ENCODE assay signal across 14 cellular contexts in the genomic region with DNA sequence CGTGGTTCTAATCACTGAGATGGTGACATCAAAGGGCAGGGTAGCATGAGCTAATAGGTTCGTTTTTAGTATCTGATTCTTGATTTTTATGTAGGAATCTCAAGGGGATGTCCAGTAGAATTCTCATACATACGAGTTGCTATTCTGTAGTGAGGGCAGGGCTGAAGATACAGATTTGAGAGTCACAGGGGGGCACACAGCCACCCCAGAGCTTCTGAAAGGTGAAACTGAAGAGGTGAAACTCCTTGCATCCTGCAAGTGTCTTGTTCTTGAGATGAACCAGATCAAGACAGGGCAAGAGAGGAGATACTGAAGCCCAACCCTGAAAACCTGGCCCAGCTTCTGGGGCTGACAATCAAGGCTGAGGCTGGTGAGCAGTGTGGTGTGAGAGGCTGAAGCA. TPM values are rescaled to one million over a fixed set of nuclear protein-coding genes. Genes with fewer than 3 reads are reported as not detected.
A peak's percentile ranks its signal among the peaks of the same experiment; 100 is the strongest.
DNase-seq lines count a peak whose midpoint lies in the region; ATAC-seq, FAIRE-seq and TF ChIP-seq lines count a peak whose summit lies in the region.
"Had no signal": no experiment of that assay in that cellular context is flagged by ENCODE, and none has a peak within 500 bp of the region (broad histone marks: within the 10 kb centered on the region; RNA-seq: fewer than 3 reads in every experiment).

No MANE protein-coding gene starts in this region.

- H3K4me1 Mint-ChIP-seq in mesothelial cell of epicardium: peaks cover 4% of the 10 kb centered on the region

- H3K36me3 Mint-ChIP-seq in mesothelial cell of epicardium: no peaks in the 10 kb centered on the region

- ATAC-seq in HG02571 (IDR thresholded peaks at IDR 0.05; ENCODE audit: unreplicated experiment) (peak; percentile 87), HG03342 (IDR thresholded peaks at IDR 0.05; ENCODE audit: unreplicated experiment) (peak; percentile 84)

- no peak overlapping the region for H3K27ac Mint-ChIP-seq in mesothelial cell of epicardium

- H3K4me3 Mint-ChIP-seq in mesothelial cell of epicardium: no peak overlapping the region

- H3K4me3 ChIP-seq in GM12865 (ENCODE audit: low read depth, low read length): no peak overlapping the region
- H3K4me3 ChIP-seq: right atrium auricular region, uterus had no signal

- H3K27me3 Mint-ChIP-seq in mesothelial cell of epicardium (ENCODE audit: low read depth): no peaks in the 10 kb centered on the region

- DNase-seq in GM12865 (ENCODE audit: low read depth) (peak; percentile 80), GM19239 (ENCODE audit: insufficient read length, low spot score) (no peak), mesothelial cell of epicardium (ENCODE audit: low spot score in 2 of 2, unreplicated experiment in 2 of 2) (no peak), cerebellum (ENCODE audit: low spot score) (no peak), globus pallidus (ENCODE audit: low spot score) (no peak), NOMO-1 treated with dmso at 0.1 percent for 144 hours (lab: John Stamatoyannopoulos, UW; ENCODE audit: unreplicated experiment) (no peak)
- DNase-seq: amygdala, hypothalamus, midbrain, NCI-H82, uterus had no signal

- no peaks in the 10 kb centered on the region for H3K9me3 Mint-ChIP-seq in mesothelial cell of epicardium

- TF ChIP-seq CTCF in GM12865 (IDR thresholded peaks at IDR 0.05; ENCODE audit: insufficient read depth, low read depth, low read length, missing control alignments): no peak
- TF ChIP-seq CTCF in mesothelial cell of epicardium (IDR thresholded peaks at IDR 0.05; ENCODE audit: unreplicated experiment): no peak

- peak; percentile 88 for FAIRE-seq in GM19239 (lab: Jason Lieb, UNC)

RNA-seq across cellular contexts. Expression of gene TMEM123, which starts 35.6 kb away (rescaled TPM):
- total RNA-seq in mesothelial cell of epicardium (131 to 144 TPM (median 137 TPM) in 3 replicates), cerebellum (50.1 TPM)

RNA-seq across cellular contexts. Expression of gene MMP7, which starts 42.3 kb away (rescaled TPM):
- total RNA-seq in mesothelial cell of epicardium (0.20 TPM in 1 of 3 replicates, not detected in the others), cerebellum (not detected)
- total RNA-seq: right atrium auricular region had no signal
